In genomic region chr1:34770891-34771508, GRCh38 we compare ENCODE assay signal across 2 cellular contexts.
A peak's percentile ranks its signal among the peaks of the same experiment; 100 is the strongest.
TF ChIP-seq lines count a peak whose summit lies in the region.

No MANE protein-coding gene starts in this region.

TF ChIP-seq in HCT116, 20 proteins besides CTCF, POLR2A, EP300 and RAD21:
- TF ChIP-seq SIN3A (IDR thresholded peaks at IDR 0.05; ENCODE audit: low read depth) (no peak), ELF1 (IDR thresholded peaks at IDR 0.05; ENCODE audit: borderline replicate concordance, low read depth) (no peak), JUND (IDR thresholded peaks at IDR 0.05) (no peak), EZH2 (IDR thresholded peaks at IDR 0.05) (no peak), TCF7L2 (IDR thresholded peaks at IDR 0.05; ENCODE audit: borderline replicate concordance, extremely low read depth, insufficient read depth, insufficient read length) (no peak), EGR1 (IDR thresholded peaks at IDR 0.05; ENCODE audit: low read depth) (no peak), REST (IDR thresholded peaks at IDR 0.05; ENCODE audit: low read depth) (no peak), CBX3 (IDR thresholded peaks at IDR 0.05; ENCODE audit: low read depth) (no peak), YY1 (IDR thresholded peaks at IDR 0.05; ENCODE audit: extremely low read depth, insufficient replicate concordance, low read depth, low read length) (no peak)
TF ChIP-seq in HCT116: peak in this region for 0.

TF ChIP-seq in K562, 482 proteins besides CTCF, POLR2A, EP300 and RAD21:
- TF ChIP-seq MAFK (IDR thresholded peaks at IDR 0.05; ENCODE audit: low read length) (peak; percentile 68), ZNF316 (IDR thresholded peaks at IDR 0.05) (peak; percentile 77), C11orf30 (IDR thresholded peaks at IDR 0.05; ENCODE audit: low read depth) (peak; percentile 73), POLR3A (IDR thresholded peaks at IDR 0.05; ENCODE audit: borderline replicate concordance, extremely low read depth, insufficient read depth, insufficient read length) (no peak), MAFG (tag; conservative IDR thresholded peaks at IDR 0.05) (peak; percentile 67), DIDO1 (tag; IDR thresholded peaks at IDR 0.05; ENCODE audit: low read depth) (no peak), MAFF (IDR thresholded peaks at IDR 0.05; ENCODE audit: low read length) (peak; percentile 59), YY1 (IDR thresholded peaks at IDR 0.05; ENCODE audit: borderline replicate concordance in 1 of 3, control insufficient read depth in 1 of 3, extremely low read depth in 1 of 3, insufficient read depth in 3 of 3, insufficient read length in 1 of 3, insufficient replicate concordance in 2 of 3, low read depth in 1 of 3, low read length in 2 of 3) (no peak), PREB (CRISPR knock-in tag; IDR thresholded peaks at IDR 0.05) (no peak)
